24 cellular contexts compared by ENCODE assay signal in the genomic region with DNA sequence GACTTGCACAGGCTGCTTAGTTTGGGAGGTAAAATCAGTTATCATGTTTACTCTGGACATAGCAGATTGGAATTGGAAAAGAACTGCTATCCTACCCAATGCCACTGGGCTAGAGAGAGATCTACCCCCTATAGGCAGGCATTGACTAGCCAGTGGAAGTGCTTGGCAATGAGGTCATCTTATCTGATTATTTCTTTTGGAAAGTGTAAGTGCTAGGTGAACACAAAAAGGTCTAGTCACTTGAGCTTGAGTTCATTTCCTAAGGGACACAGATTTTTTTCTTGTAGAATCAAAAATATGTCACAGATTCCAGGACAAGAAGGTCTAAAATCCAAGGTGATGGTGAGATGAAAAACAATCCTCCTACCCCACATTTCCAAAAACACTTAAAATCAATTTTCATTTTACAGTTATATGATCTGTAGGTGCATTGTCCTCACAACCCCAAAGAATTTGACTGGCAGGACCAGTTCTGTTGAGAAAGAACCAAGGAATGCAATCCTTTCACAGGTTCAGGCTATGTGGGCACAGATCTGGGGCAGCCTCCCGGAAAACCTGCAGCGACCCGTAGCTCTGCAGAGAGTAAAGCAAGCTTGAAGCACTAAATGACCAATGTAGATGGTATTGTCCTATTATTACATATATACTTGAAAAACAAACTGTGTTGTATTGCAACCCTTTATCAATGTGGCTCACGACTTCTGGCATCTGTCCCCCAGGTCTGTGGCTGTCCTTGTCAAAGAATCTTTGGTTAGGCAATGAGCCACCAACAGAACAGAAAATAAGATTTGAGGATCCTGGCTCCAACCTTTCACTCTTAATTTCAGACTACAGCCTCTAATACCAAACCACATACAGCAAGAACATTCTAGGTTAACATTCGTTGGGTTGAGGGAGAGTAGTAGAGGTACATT.
A peak's percentile ranks its signal among the peaks of the same experiment; 100 is the strongest.
DNase-seq lines count a peak whose midpoint lies in the region; ATAC-seq, FAIRE-seq and TF ChIP-seq lines count a peak whose summit lies in the region.
"Had no signal": no experiment of that assay in that cellular context is flagged by ENCODE, and none has a peak within 500 bp of the region (broad histone marks: within the 10 kb centered on the region; RNA-seq: fewer than 3 reads in every experiment).

No MANE protein-coding gene starts in this region.

- POLR2A ChIA-PET in RWPE1 (lab: Yijun Ruan, JAX; ENCODE audit: low non-redundant PET), result no interaction called here

- CTCF ChIA-PET in Calu3 (lab: Charles Lee) (no interaction called here), RWPE1 (lab: Yijun Ruan, JAX) (no interaction called here)
- CTCF ChIA-PET in activated CD8-positive, alpha-beta memory T cell treated with anti-CD3 and anti-CD28 coated beads, Interleukin-2, amount 10 ng/mL, durations not matched to agents 7 days and 5 days (lab: Charles Lee), result no interaction called here

- intact Hi-C loops in Calu3 (cut with micrococcal nuclease; ENCODE audit: unreplicated experiment), result no loop called here

- no peak overlapping the region for H3K4me3 ChIP-seq in small intestine (ENCODE audit: low read depth in 1 of 2, low read length in 2 of 2)
- H3K4me3 ChIP-seq: SJSA1 had no signal

- H3K9me3 Mint-ChIP-seq in Calu3 (ENCODE audit: low read depth, unreplicated experiment), result no peaks in the 10 kb centered on the region
- peaks cover 12% of the 10 kb centered on the region for H3K9me3 Mint-ChIP-seq in mesothelial cell of epicardium
- H3K9me3 Mint-ChIP-seq in activated CD8-positive, alpha-beta memory T cell treated with anti-CD3 and anti-CD28 coated beads, Interleukin-2, amount 10 ng/mL, durations not matched to agents 7 days and 5 days (ENCODE audit: low read depth), result no peaks in the 10 kb centered on the region

- H3K27me3 Mint-ChIP-seq in Calu3 (ENCODE audit: unreplicated experiment), result no peaks in the 10 kb centered on the region
- H3K27me3 Mint-ChIP-seq in mesothelial cell of epicardium (ENCODE audit: low read depth), result no peaks in the 10 kb centered on the region
- H3K27me3 Mint-ChIP-seq in activated CD8-positive, alpha-beta memory T cell treated with anti-CD3 and anti-CD28 coated beads, Interleukin-2, amount 10 ng/mL, durations not matched to agents 7 days and 5 days, result peaks cover 7% of the 10 kb centered on the region

- H3K4me3 Mint-ChIP-seq in Calu3 (ENCODE audit: low read depth, unreplicated experiment) (no peak overlapping the region), mesothelial cell of epicardium (no peak overlapping the region)
- no peak overlapping the region for H3K4me3 Mint-ChIP-seq in activated CD8-positive, alpha-beta memory T cell treated with anti-CD3 and anti-CD28 coated beads, Interleukin-2, amount 10 ng/mL, durations not matched to agents 7 days and 5 days
- H3K4me3 Mint-ChIP-seq: CD8-positive, alpha-beta memory T cell had no signal

- H3K4me1 Mint-ChIP-seq in Calu3 (ENCODE audit: low read depth, unreplicated experiment) (peaks cover 9% of the 10 kb centered on the region), mesothelial cell of epicardium (peaks cover 10% of the 10 kb centered on the region)
- no peaks in the 10 kb centered on the region for H3K4me1 Mint-ChIP-seq in activated CD8-positive, alpha-beta memory T cell treated with anti-CD3 and anti-CD28 coated beads, Interleukin-2, amount 10 ng/mL, durations not matched to agents 7 days and 5 days
- H3K4me1 Mint-ChIP-seq: CD8-positive, alpha-beta memory T cell had no signal

- no peak for TF ChIP-seq CTCF in Calu3 (IDR thresholded peaks at IDR 0.05; ENCODE audit: unreplicated experiment)
- no peak for TF ChIP-seq CTCF in RWPE1 (conservative IDR thresholded peaks at IDR 0.05; ENCODE audit: low read depth)
- TF ChIP-seq CTCF in foreskin keratinocyte (conservative IDR thresholded peaks at IDR 0.05), result peak; percentile 18
- TF ChIP-seq CTCF in mesothelial cell of epicardium (IDR thresholded peaks at IDR 0.05; ENCODE audit: unreplicated experiment), result no peak

- H3K36me3 Mint-ChIP-seq in Calu3 (ENCODE audit: insufficient read depth, unreplicated experiment), result no peaks in the 10 kb centered on the region
- H3K36me3 Mint-ChIP-seq in mesothelial cell of epicardium, result no peaks in the 10 kb centered on the region
- H3K36me3 Mint-ChIP-seq in activated CD8-positive, alpha-beta memory T cell treated with anti-CD3 and anti-CD28 coated beads, Interleukin-2, amount 10 ng/mL, durations not matched to agents 7 days and 5 days, result no peaks in the 10 kb centered on the region
- H3K36me3 Mint-ChIP-seq: CD8-positive, alpha-beta memory T cell had no signal

- no peaks in the 10 kb centered on the region for H3K36me3 ChIP-seq in small intestine (ENCODE audit: control insufficient read depth in 2 of 2, insufficient read depth in 2 of 2, low read length in 2 of 2)
- H3K36me3 ChIP-seq: SJSA1 had no signal

- FAIRE-seq in small intestine (lab: Jason Lieb, UNC), result no peak
- FAIRE-seq: GM19239, H54, RCC 7860 had no signal

- no peaks in the 10 kb centered on the region for H3K27me3 ChIP-seq in foreskin keratinocyte
- H3K27me3 ChIP-seq in small intestine (ENCODE audit: control insufficient read depth in 2 of 2, insufficient read depth in 2 of 2, low read length in 2 of 2), result no peaks in the 10 kb centered on the region
- H3K27me3 ChIP-seq: SJSA1 had no signal

- 89 to 94% (median 93%) methylated on average over 5 of the region's 5 CpGs for WGBS in small intestine, 3 donors

- peak; percentile 66 for ATAC-seq in foreskin keratinocyte
- no peak for ATAC-seq in activated CD8-positive, alpha-beta memory T cell treated with anti-CD3 and anti-CD28 coated beads, Interleukin-2, amount 10 ng/mL, durations not matched to agents 7 days and 5 days
- ATAC-seq: Right ventricle myocardium inferior had no signal

- DNase-seq in Calu3, result peak; percentile 28
- peak; percentile 29 for DNase-seq in RWPE1 (ENCODE audit: low spot score)
- DNase-seq in foreskin keratinocyte, result peak; percentile 55 to 87
- DNase-seq in mesothelial cell of epicardium (ENCODE audit: low spot score in 2 of 2, unreplicated experiment in 2 of 2), result no peak
- no peak for DNase-seq in small intestine
- no peak for DNase-seq in activated CD8-positive, alpha-beta memory T cell treated with anti-CD3 and anti-CD28 coated beads, Interleukin-2, amount 10 ng/mL, durations not matched to agents 7 days and 5 days
- DNase-seq in activated CD8-positive, alpha-beta memory T cell treated with anti-CD3 and anti-CD28 coated beads, Interleukin-2, amount 50 U/mL, for 48 hours, result no peak
- DNase-seq: 8988T; AML-193; CD8-positive, alpha-beta memory T cell; GDM1; NCI-H1092 treated with DMSO at 0.1 percent for 48 hours; NCI-H1436 treated with DMSO at 0.1 percent for 48 hours; NCI-H2029; NCI-H226; NCI-H510A treated with DMSO at 0.1 percent for 48 hours; NCI-H82 had no signal

- no peaks in the 10 kb centered on the region for H3K9me3 ChIP-seq in small intestine (ENCODE audit: control insufficient read depth, low read depth)
- H3K9me3 ChIP-seq: SJSA1 had no signal

- H3K27ac ChIP-seq in RWPE1 (no peak overlapping the region), foreskin keratinocyte (no peak overlapping the region), small intestine (ENCODE audit: low read depth in 1 of 2, low read length in 1 of 2) (no peak overlapping the region)
- H3K27ac ChIP-seq: C4-2B, KMS-11, SJSA1 had no signal

- H3K4me1 ChIP-seq in foreskin keratinocyte, result peaks cover 8% of the 10 kb centered on the region
- no peaks in the 10 kb centered on the region for H3K4me1 ChIP-seq in small intestine (ENCODE audit: control insufficient read depth in 2 of 2, insufficient read depth in 1 of 2, low read depth in 1 of 2, low read length in 1 of 2)

- BruUV-seq in Calu3 (replicated peaks; lab: Mats Ljungman, UMichigan), result no TSS peak

- H3K27ac Mint-ChIP-seq in Calu3 (ENCODE audit: unreplicated experiment) (no peak overlapping the region), mesothelial cell of epicardium (peak overlapping the region; percentile 3)
- H3K27ac Mint-ChIP-seq in activated CD8-positive, alpha-beta memory T cell treated with anti-CD3 and anti-CD28 coated beads, Interleukin-2, amount 10 ng/mL, durations not matched to agents 7 days and 5 days, result no peak overlapping the region
- H3K27ac Mint-ChIP-seq: CD8-positive, alpha-beta memory T cell had no signal

Comparison
In these comparisons a context has a peak if more than half of its experiments do, and no peak if none do; other contexts are left out.
1. DNase-seq: peak in Calu3 (single experiment), RWPE1 (single experiment) and foreskin keratinocyte (2 of 2); none in mesothelial cell of epicardium (0 of 2), small intestine (single experiment), activated CD8-positive, alpha-beta memory T cell treated with anti-CD3 and anti-CD28 coated beads, Interleukin-2, amount 10 ng/mL, durations not matched to agents 7 days and 5 days (single experiment) and activated CD8-positive, alpha-beta memory T cell treated with anti-CD3 and anti-CD28 coated beads, Interleukin-2, amount 50 U/mL, for 48 hours (single experiment).